In genomic region chr17:42518755-42519545, GRCh38 we compare ENCODE assay signal across 1 cellular context.
TF ChIP-seq lines count a peak whose summit lies in the region.

No MANE protein-coding gene starts in this region.

TF ChIP-seq in GM23338, 12 proteins besides CTCF, POLR2A, EP300 and RAD21 (continued from another document):
- TF ChIP-seq ETS1 (IDR thresholded peaks at IDR 0.05): no peak
- TF ChIP-seq ZNF462 (CRISPR knock-in tag; IDR thresholded peaks at IDR 0.05): no peak
- no peak for TF ChIP-seq JUNB (IDR thresholded peaks at IDR 0.05; ENCODE audit: unreplicated experiment)
- TF ChIP-seq ZNF331 (CRISPR knock-in tag; IDR thresholded peaks at IDR 0.05; ENCODE audit: low read depth): no peak
- TF ChIP-seq EZH2 (IDR thresholded peaks at IDR 0.05; ENCODE audit: low read depth, unreplicated experiment): no peak
- TF ChIP-seq ZNF114 (CRISPR knock-in tag; IDR thresholded peaks at IDR 0.05): no peak
- no peak for TF ChIP-seq EZH2phosphoT487 (IDR thresholded peaks at IDR 0.05; ENCODE audit: unreplicated experiment)
